In genomic region chr13:112735791-112736190, GRCh38 we compare ENCODE assay signal across 19 cellular contexts. TPM values are rescaled to one million over a fixed set of nuclear protein-coding genes. Genes with fewer than 3 reads are reported as not detected.
DNase-seq lines count a peak whose midpoint lies in the region; ATAC-seq and TF ChIP-seq lines count a peak whose summit lies in the region.
"Had no signal": no experiment of that assay in that cellular context is flagged by ENCODE, and none has a peak within 500 bp of the region (broad histone marks: within the 10 kb centered on the region; RNA-seq: fewer than 3 reads in every experiment).

No MANE protein-coding gene starts in this region.

- H4K8ac ChIP-seq in IMR-90 (ENCODE audit: low read depth in 2 of 2, low read length in 2 of 2): no peak overlapping the region

- CTCF ChIA-PET in IMR-90 (lab: Yijun Ruan, JAX): interaction anchor here (0.6 to 0.7 kb wide), 2 partner anchors 9 to 78 kb away, joined by 3 to 7 read pairs; no protein-coding TSS in a partner anchor

- no peak overlapping the region for H3K18ac ChIP-seq in IMR-90 (ENCODE audit: low read depth, low read length)

- POLR2A ChIA-PET in IMR-90 (lab: Charles Lee; ENCODE audit: unreplicated experiment): no interaction called here

- no peak overlapping the region for H2BK15ac ChIP-seq in IMR-90 (ENCODE audit: low read depth, low read length)

- dilution Hi-C loops in IMR-90 (cut with HindIII; ENCODE audit: low sequenced_read_pairs, unreplicated experiment): no loop called here

- no peak for TF ChIP-seq RAD21 in IMR-90 (IDR thresholded peaks at IDR 0.05; ENCODE audit: low read length)

- peaks cover 22 to 23% of the 10 kb centered on the region in 2 experiments; a peak in 3 of 4 replicates for H3K79me1 ChIP-seq in IMR-90 (ENCODE audit: low read depth in 1 of 2, low read length in 2 of 2)

- no peak overlapping the region for H3K56ac ChIP-seq in IMR-90 (ENCODE audit: extremely low read depth, insufficient read depth, low read length)

- peak overlapping the region; percentile 28; the same call in 1 of the 2 replicates for H2AK5ac ChIP-seq in IMR-90 (ENCODE audit: low read depth, low read length)

- H3K36me3 ChIP-seq in IMR-90 (ENCODE audit: control insufficient read depth, insufficient read depth, low read length) (no peaks in the 10 kb centered on the region), parathyroid adenoma (ENCODE audit: control insufficient read depth, insufficient read depth, low read length) (no peaks in the 10 kb centered on the region)
- H3K36me3 ChIP-seq: adrenal gland, breast epithelium had no signal

- TF ChIP-seq CTCF in IMR-90 (conservative IDR thresholded peaks at IDR 0.05; ENCODE audit: low read depth, low read length): no peak
- no peak for TF ChIP-seq CTCF in parathyroid adenoma (IDR thresholded peaks at IDR 0.05)

- H3K4me2 ChIP-seq in IMR-90 (ENCODE audit: low read depth, low read length): no peak overlapping the region
- no peak overlapping the region for H3K4me2 ChIP-seq in parathyroid adenoma (ENCODE audit: low read length)

- in situ Hi-C loops in IMR-90 (cut with MboI; ENCODE audit: low sequenced_read_pairs): no loop called here

- H4K5ac ChIP-seq in IMR-90 (ENCODE audit: low read depth, low read length): no peak overlapping the region

- no peaks in the 10 kb centered on the region for H3K27me3 ChIP-seq in IMR-90 (ENCODE audit: control insufficient read depth, insufficient read depth, low read length)
- no peaks in the 10 kb centered on the region for H3K27me3 ChIP-seq in parathyroid adenoma (ENCODE audit: control insufficient read depth, insufficient read depth, low read length)
- H3K27me3 ChIP-seq: adrenal gland, breast epithelium had no signal

- H2AK9ac ChIP-seq in IMR-90 (replicated peaks; ENCODE audit: low read depth, low read length, poor library complexity): no peak overlapping the region

- no TSS peak for BruUV-seq in IMR-90 (replicated peaks; lab: Mats Ljungman, UMichigan)

- H2BK5ac ChIP-seq in IMR-90 (ENCODE audit: low read depth, low read length, poor library complexity, severe bottlenecking): no peak overlapping the region

- H3K23ac ChIP-seq in IMR-90 (ENCODE audit: low read depth, low read length): no peak overlapping the region

- no peak overlapping the region for H4K91ac ChIP-seq in IMR-90 (ENCODE audit: insufficient read depth, low read depth, low read length)

- H3K27ac ChIP-seq in IMR-90 (ENCODE audit: insufficient read depth, low read length) (no peak overlapping the region), parathyroid adenoma (peak overlapping the region; percentile 47)
- H3K27ac ChIP-seq: adrenal gland, breast epithelium had no signal

- H3K4ac ChIP-seq in IMR-90 (ENCODE audit: low read depth, low read length): no peak overlapping the region

- intact Hi-C loops in IMR-90 (cut with micrococcal nuclease): no loop called here
- intact Hi-C loops in left ventricle myocardium superior (cut with micrococcal nuclease): no loop called here

- H3K9ac ChIP-seq in IMR-90 (ENCODE audit: low read depth, low read length) (no peak overlapping the region), parathyroid adenoma (no peak overlapping the region)

- H3K79me2 ChIP-seq in parathyroid adenoma: peaks cover 6% of the 10 kb centered on the region

- peaks cover 5% of the 10 kb centered on the region; the same call in 1 of the 2 replicates for H3K4me1 ChIP-seq in IMR-90 (ENCODE audit: control insufficient read depth, insufficient read depth, low read length)
- H3K4me1 ChIP-seq in parathyroid adenoma: peaks cover 14% of the 10 kb centered on the region
- H3K4me1 ChIP-seq: breast epithelium had no signal

- ATAC-seq in IMR-90 (ENCODE audit: low read depth): no peak
- peak; percentile 26 for ATAC-seq in left ventricle myocardium superior
- no peak for ATAC-seq in HG03139 (IDR thresholded peaks at IDR 0.05; ENCODE audit: unreplicated experiment)
- ATAC-seq: activated T-cell treated with anti-CD3 and anti-CD28 coated beads, Interleukin-2, amount 50 U/mL, for 4 hours; mucosa of descending colon had no signal

- H3K4me3 ChIP-seq in IMR-90 (ENCODE audit: insufficient read depth, low read depth, low read length) (no peak overlapping the region), parathyroid adenoma (ENCODE audit: low read depth, low read length) (no peak overlapping the region)
- H3K4me3 ChIP-seq: adrenal gland, breast epithelium, mucosa of descending colon had no signal

- H2BK120ac ChIP-seq in IMR-90 (ENCODE audit: low read depth, low read length): no peak overlapping the region

- WGBS in IMR-90 (ENCODE audit: extremely low coverage in 2 of 2, insufficient read length in 1 of 2), 2 experiments: 96% methylated on average over 11 of the region's 17 CpGs; no CpG with 5 or more reads in 1 of the 2 experiments

- H3K9me1 ChIP-seq in IMR-90 (ENCODE audit: insufficient read depth, low read length): peaks cover 8% of the 10 kb centered on the region; the same call in 1 of the 2 replicates

- TF ChIP-seq POLR2A in IMR-90 (IDR thresholded peaks at IDR 0.05; ENCODE audit: low read depth, low read length): no peak

- H3K14ac ChIP-seq in IMR-90 (replicated peaks; ENCODE audit: low read depth, low read length): no peak overlapping the region

- DNase-seq in DMS53 treated with DMSO at 0.1 percent for 48 hours (lab: John Stamatoyannopoulos, UW; ENCODE audit: unreplicated experiment): peak; percentile 71
- DNase-seq in IMR-90: no peak
- no peak for DNase-seq in left ventricle myocardium superior
- no peak for DNase-seq in RPMI8226
- no peak for DNase-seq in hypothalamus (lab: John Stamatoyannopoulos, UW)
- DNase-seq: activated CD4-positive, alpha-beta T cell treated with anti-CD3 and anti-CD28 coated beads for 1 hour; activated naive CD4-positive, alpha-beta T cell; activated T-cell treated with anti-CD3 and anti-CD28 coated beads, Interleukin-2, amount 50 U/mL, for 4 hours; adrenal gland; CD4-positive, alpha-beta T cell; cortex of kidney; GF-D8; HFFc6; mucosa of descending colon; NCI-H1930; substantia nigra had no signal

- H2AFZ ChIP-seq in IMR-90 (replicated peaks; ENCODE audit: low read length, poor library complexity): no peak overlapping the region
- no peak overlapping the region for H2AFZ ChIP-seq in parathyroid adenoma

- no peak overlapping the region for H2BK20ac ChIP-seq in IMR-90 (ENCODE audit: low read depth, low read length)

- H3K9me3 ChIP-seq in IMR-90 (ENCODE audit: control insufficient read depth, insufficient read depth, low read length): no peaks in the 10 kb centered on the region
- no peaks in the 10 kb centered on the region for H3K9me3 ChIP-seq in parathyroid adenoma (ENCODE audit: control insufficient read depth, low read length)
- H3K9me3 ChIP-seq: adrenal gland, breast epithelium, mucosa of descending colon had no signal

- H4K20me1 ChIP-seq in IMR-90 (ENCODE audit: insufficient read depth, low read length): peaks cover 12% of the 10 kb centered on the region; the same call in 1 of the 2 replicates

TF ChIP-seq in IMR-90, 13 proteins besides CTCF, POLR2A, EP300 and RAD21:
- no peak for TF ChIP-seq RCOR1 (IDR thresholded peaks at IDR 0.05; ENCODE audit: insufficient replicate concordance, low read length)
- TF ChIP-seq CEBPB (IDR thresholded peaks at IDR 0.05; ENCODE audit: low read depth, low read length): no peak
- TF ChIP-seq MXI1 (IDR thresholded peaks at IDR 0.05; ENCODE audit: borderline replicate concordance, low read depth, low read length): no peak
- TF ChIP-seq MAFK (IDR thresholded peaks at IDR 0.05; ENCODE audit: low read depth, low read length): no peak
- no peak for TF ChIP-seq RFX5 (IDR thresholded peaks at IDR 0.05; ENCODE audit: low read depth, low read length)
- no peak for TF ChIP-seq MAZ (IDR thresholded peaks at IDR 0.05; ENCODE audit: borderline replicate concordance, low read depth, low read length)
- no peak for TF ChIP-seq NFE2L2 (IDR thresholded peaks at IDR 0.05; ENCODE audit: low read depth, low read length)
- TF ChIP-seq BHLHE40 (IDR thresholded peaks at IDR 0.05; ENCODE audit: low read depth, low read length): no peak
- TF ChIP-seq FOS (IDR thresholded peaks at IDR 0.05; ENCODE audit: low read depth, low read length): no peak
- TF ChIP-seq ELK1 (IDR thresholded peaks at IDR 0.05; ENCODE audit: borderline replicate concordance, low read depth, low read length): no peak
- TF ChIP-seq SMC3 (IDR thresholded peaks at IDR 0.05; ENCODE audit: low read depth, low read length): no peak
- no peak for TF ChIP-seq CHD1 (IDR thresholded peaks at IDR 0.05; ENCODE audit: low read depth, low read length)

RNA-seq across cellular contexts. Expression of gene ATP11A, which starts 46.0 kb away (rescaled TPM):
- total RNA-seq in IMR-90 (2012; rRNA removed) (8.4 and 8.9 TPM in 2 replicates), left ventricle myocardium superior (102 TPM)
- polyA plus RNA-seq in IMR-90 (2012; rRNA removed): 11.4 and 12.0 TPM in 2 replicates
- 6.7 and 9.4 TPM in 2 replicates for polyA plus RNA-seq in IMR-90 (2012; cell fraction: cytosol; rRNA removed)
- polyA plus RNA-seq in IMR-90 (2012; cell fraction: nucleus; rRNA removed; ENCODE audit: low replicate concordance): 23.7 and 37.4 TPM in 2 replicates

Comparison
In these comparisons a context has a peak if more than half of its experiments do, and no peak if none do; other contexts are left out.
1. RNA of gene ATP11A, which starts 46.0 kb away (total RNA-seq): 102 TPM in left ventricle myocardium superior (single experiment); 8.4 to 8.9 TPM in IMR-90; every median in the first group is over 10 times any median in the second.